1 cellular context compared by ENCODE assay signal in genomic region chr15:69340243-69340991, GRCh38.
TF ChIP-seq lines count a peak whose summit lies in the region.

No MANE protein-coding gene starts in this region.

TF ChIP-seq in HEK293T, 16 proteins besides CTCF, POLR2A, EP300 and RAD21 (continued from another document):
- TF ChIP-seq HDGF (IDR thresholded peaks at IDR 0.05; ENCODE audit: borderline replicate concordance) = no peak
- no peak for TF ChIP-seq CTBP1 (IDR thresholded peaks at IDR 0.05; ENCODE audit: borderline replicate concordance)
- TF ChIP-seq BHLHE40 (IDR thresholded peaks at IDR 0.05; ENCODE audit: borderline replicate concordance) = no peak
- no peak for TF ChIP-seq NFRKB (IDR thresholded peaks at IDR 0.05)
- no peak for TF ChIP-seq TARDBP (IDR thresholded peaks at IDR 0.05)
- TF ChIP-seq FOXA1 (IDR thresholded peaks at IDR 0.05) = no peak
TF ChIP-seq in HEK293T: peak in this region for 0.
